8 cellular contexts compared by ENCODE assay signal in the genomic region with DNA sequence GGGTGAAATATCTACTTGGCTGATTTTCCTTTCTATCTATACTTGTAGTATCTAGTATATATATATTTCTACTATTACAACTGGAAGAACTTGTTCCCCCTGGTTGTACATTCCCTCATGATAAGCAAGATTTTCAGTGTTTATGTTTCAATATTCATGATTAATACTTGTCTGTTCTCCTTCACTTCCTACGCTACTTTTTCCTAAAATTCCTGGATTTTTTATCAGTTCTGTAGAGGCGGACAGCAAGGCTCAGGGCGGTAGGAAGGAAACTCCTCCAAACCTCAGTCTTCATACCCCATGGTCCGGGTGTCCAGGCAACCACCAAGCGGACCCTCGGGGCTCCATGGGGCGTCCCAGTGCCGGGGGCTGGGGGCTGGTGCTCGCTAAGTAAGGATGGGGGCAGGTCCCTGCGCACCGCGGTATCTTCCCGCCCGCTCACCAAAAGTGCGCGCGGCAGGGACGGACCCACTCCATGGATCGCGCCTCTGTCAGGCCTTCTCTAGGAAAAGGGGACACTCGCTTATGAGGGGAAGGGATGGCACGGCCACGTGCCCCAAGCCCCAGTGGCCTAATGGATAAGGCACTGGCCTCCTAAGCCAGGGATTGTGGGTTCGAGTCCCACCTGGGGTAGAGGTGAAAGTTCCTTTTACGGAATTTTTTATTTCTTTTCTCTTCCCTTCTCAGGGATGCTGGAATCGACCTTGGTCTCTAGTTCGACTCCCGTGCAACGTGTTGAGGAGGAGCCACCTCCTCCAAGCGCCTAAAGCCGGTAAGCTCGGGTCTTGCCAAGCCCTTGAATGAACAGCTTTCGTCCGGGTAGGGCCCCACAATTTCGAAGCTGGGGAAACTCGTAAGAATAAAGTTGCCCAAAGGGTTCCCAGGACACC. TPM values are rescaled to one million over a fixed set of nuclear protein-coding genes. Genes with fewer than 3 reads are reported as not detected.
A peak's percentile ranks its signal among the peaks of the same experiment; 100 is the strongest.
DNase-seq lines count a peak whose midpoint lies in the region; ATAC-seq and TF ChIP-seq lines count a peak whose summit lies in the region.

No MANE protein-coding gene starts in this region.

- POLR2A ChIA-PET in AG04450 (lab: Yijun Ruan, JAX): interaction anchor here (5.2 kb wide), 1 partner anchor 21 kb away, joined by 30 read pairs; a partner anchor contains a TSS
- POLR2A ChIA-PET in activated CD8-positive, alpha-beta T cell treated with anti-CD3 and anti-CD28 coated beads, Interleukin-2, amount 10 ng/mL, durations not matched to agents 7 days and 5 days (lab: Charles Lee): interaction anchor here (1.2 to 2.2 kb wide), 4 partner anchors 8 to 71 kb away, joined by 3 to 26 read pairs (median 8); a partner anchor contains a TSS

- DNase-seq in AG04450 (ENCODE audit: low read depth, low spot score): peak; percentile 76
- DNase-seq in HL-60 (ENCODE audit: low read depth in 1 of 2, low spot score in 1 of 2): peak; percentile 77 to 93
- DNase-seq in NCI-H82 (lab: John Stamatoyannopoulos, UW): peak; percentile 98
- DNase-seq in activated CD8-positive, alpha-beta T cell treated with anti-CD3 and anti-CD28 coated beads, Interleukin-2, amount 10 ng/mL, durations not matched to agents 7 days and 5 days: peak; percentile 90
- peak; percentile 100 for DNase-seq in ecto neural progenitor cell (ENCODE audit: low spot score)
- peak; percentile 95 to 99 for DNase-seq in lower leg skin (ENCODE audit: low spot score in 2 of 2)
- peak; percentile 99 for DNase-seq in stimulated activated CD4-positive, alpha-beta T cell treated with anti-CD3 and anti-CD28 coated beads, Interleukin-2, amount 100 ng/mL, for 48 hours

- no peak for TF ChIP-seq POLR2A in lower leg skin (IDR thresholded peaks at IDR 0.05)

- peaks cover 52% of the 10 kb centered on the region for H3K4me1 Mint-ChIP-seq in activated CD8-positive, alpha-beta T cell treated with anti-CD3 and anti-CD28 coated beads, Interleukin-2, amount 10 ng/mL, durations not matched to agents 7 days and 5 days (ENCODE audit: low read depth)

- TF ChIP-seq CTCF in AG04450 (IDR thresholded peaks at IDR 0.05; ENCODE audit: low read depth, low read length) (peak; percentile 19; the same call in 1 of the 2 replicates), HL-60 (IDR thresholded peaks at IDR 0.05; ENCODE audit: insufficient read depth, low read length) (no peak), lower leg skin (IDR thresholded peaks at IDR 0.05) (no peak)

- H3K27me3 ChIP-seq in AG04450 (ENCODE audit: control insufficient read depth, insufficient read depth, low read length) (no peaks in the 10 kb centered on the region), HL-60 (ENCODE audit: insufficient read depth, poor library complexity, severe bottlenecking) (no peaks in the 10 kb centered on the region)

- WGBS in lower leg skin, 2 donors: 1 to 7% methylated on average over 31 to 33 of the region's 36 CpGs

- intact Hi-C loops in lower leg skin (cut with DNase I; ENCODE audit: low total_unique reads): no loop called here

- H3K27me3 Mint-ChIP-seq in activated CD8-positive, alpha-beta T cell treated with anti-CD3 and anti-CD28 coated beads, Interleukin-2, amount 10 ng/mL, durations not matched to agents 7 days and 5 days (ENCODE audit: low read depth): peaks cover 4% of the 10 kb centered on the region

- H3K27ac Mint-ChIP-seq in activated CD8-positive, alpha-beta T cell treated with anti-CD3 and anti-CD28 coated beads, Interleukin-2, amount 10 ng/mL, durations not matched to agents 7 days and 5 days: peak overlapping the region; percentile 95

- H3K27ac ChIP-seq in AG04450 (ENCODE audit: low read depth, low read length): peak overlapping the region; percentile 99
- peak overlapping the region; percentile 82 for H3K27ac ChIP-seq in HL-60 (replicated peaks)

- CTCF ChIA-PET in AG04450 (lab: Charles Lee): interaction anchor here (1.1 to 2.6 kb wide), 4 partner anchors 21 to 75 kb away, joined by 3 to 15 read pairs (median 6); a partner anchor contains a TSS
- CTCF ChIA-PET in activated CD8-positive, alpha-beta T cell treated with anti-CD3 and anti-CD28 coated beads, Interleukin-2, amount 10 ng/mL, durations not matched to agents 7 days and 5 days (lab: Charles Lee): interaction anchor here (0.8 to 3.6 kb wide), 7 partner anchors 21 to 138 kb away, joined by 3 to 28 read pairs (median 4); a partner anchor contains a TSS

- peak; percentile 38 for ATAC-seq in GM19328 (IDR thresholded peaks at IDR 0.05; ENCODE audit: unreplicated experiment)
- ATAC-seq in activated CD8-positive, alpha-beta T cell treated with anti-CD3 and anti-CD28 coated beads, Interleukin-2, amount 10 ng/mL, durations not matched to agents 7 days and 5 days: peak; percentile 31

- H3K4me3 ChIP-seq in AG04450 (ENCODE audit: low read depth, low read length) (peak overlapping the region; percentile 71), HL-60 (replicated peaks; ENCODE audit: insufficient read depth, low read length) (peak overlapping the region; percentile 60), lower leg skin (ENCODE audit: low read depth, poor library complexity, severe bottlenecking) (peak overlapping the region; percentile 23)

- peak overlapping the region; percentile 93 for H3K4me3 Mint-ChIP-seq in activated CD8-positive, alpha-beta T cell treated with anti-CD3 and anti-CD28 coated beads, Interleukin-2, amount 10 ng/mL, durations not matched to agents 7 days and 5 days

- peaks cover 4% of the 10 kb centered on the region for H3K9me3 Mint-ChIP-seq in activated CD8-positive, alpha-beta T cell treated with anti-CD3 and anti-CD28 coated beads, Interleukin-2, amount 10 ng/mL, durations not matched to agents 7 days and 5 days (ENCODE audit: insufficient read depth)

- peaks cover 24% of the 10 kb centered on the region for H3K9me3 ChIP-seq in AG04450 (ENCODE audit: control insufficient read depth, insufficient read depth, low read length)

- peaks cover 6% of the 10 kb centered on the region for H3K36me3 Mint-ChIP-seq in activated CD8-positive, alpha-beta T cell treated with anti-CD3 and anti-CD28 coated beads, Interleukin-2, amount 10 ng/mL, durations not matched to agents 7 days and 5 days (ENCODE audit: low read depth)

RNA-seq across cellular contexts. Expression of a gene that starts 13.2 kb away (rescaled TPM):
- 281 and 292 TPM in 2 replicates for polyA plus RNA-seq in AG04450 (2011; rRNA removed)
- polyA minus RNA-seq in AG04450 (2011; rRNA and poly(A)+ RNA removed): 134 and 174 TPM in 2 replicates
- 100 to 1,000 TPM; 232 to 238 TPM for total RNA-seq in activated CD8-positive, alpha-beta T cell treated with anti-CD3 and anti-CD28 coated beads, Interleukin-2, amount 10 ng/mL, durations not matched to agents 7 days and 5 days
- 100 to 1,000 TPM; 212 to 298 (median 249) TPM for total RNA-seq in lower leg skin

RNA-seq across cellular contexts. Expression of a gene that starts 13.4 kb away (rescaled TPM):
- 29.8 and 36.0 TPM in 2 replicates for polyA plus RNA-seq in AG04450 (2011; rRNA removed)
- 24.4 and 28.5 TPM in 2 replicates for polyA minus RNA-seq in AG04450 (2011; rRNA and poly(A)+ RNA removed)
- total RNA-seq in activated CD8-positive, alpha-beta T cell treated with anti-CD3 and anti-CD28 coated beads, Interleukin-2, amount 10 ng/mL, durations not matched to agents 7 days and 5 days: 10 to 100 TPM; 15.6 to 19.4 TPM
- total RNA-seq in lower leg skin: 10 to 100 TPM; 22.5 to 38.3 (median 28.6) TPM

RNA-seq across cellular contexts. Expression of a gene that starts 21.1 kb away (rescaled TPM):
- polyA plus RNA-seq in AG04450 (2011; rRNA removed): 48.5 and 53.7 TPM in 2 replicates
- 14.7 and 16.9 TPM in 2 replicates for polyA minus RNA-seq in AG04450 (2011; rRNA and poly(A)+ RNA removed)
- 10 to 100 TPM; 45.1 to 45.8 TPM for total RNA-seq in activated CD8-positive, alpha-beta T cell treated with anti-CD3 and anti-CD28 coated beads, Interleukin-2, amount 10 ng/mL, durations not matched to agents 7 days and 5 days
- 10 to 100 TPM; 48.6 to 76.4 (median 58.8) TPM for total RNA-seq in lower leg skin

RNA-seq across cellular contexts. Expression of a gene that starts 46.2 kb away (rescaled TPM):
- 8.4 and 11.4 TPM in 2 replicates for polyA plus RNA-seq in AG04450 (2011; rRNA removed)
- polyA minus RNA-seq in AG04450 (2011; rRNA and poly(A)+ RNA removed): 8.4 and 9.2 TPM in 2 replicates
- under 1 TPM; 0.13 to 0.18 TPM for total RNA-seq in activated CD8-positive, alpha-beta T cell treated with anti-CD3 and anti-CD28 coated beads, Interleukin-2, amount 10 ng/mL, durations not matched to agents 7 days and 5 days
- total RNA-seq in lower leg skin: 1 to 10 TPM; 4.5 to 9.8 (median 5.3) TPM

RNA-seq across cellular contexts. Expression of a gene that starts 54.2 kb away (rescaled TPM):
- 2.9 and 3.6 TPM in 2 replicates for polyA plus RNA-seq in AG04450 (2011; rRNA removed)
- polyA minus RNA-seq in AG04450 (2011; rRNA and poly(A)+ RNA removed): 3.6 and 4.4 TPM in 2 replicates
- 1 to 10 TPM; 4.6 to 5.4 TPM for total RNA-seq in activated CD8-positive, alpha-beta T cell treated with anti-CD3 and anti-CD28 coated beads, Interleukin-2, amount 10 ng/mL, durations not matched to agents 7 days and 5 days
- total RNA-seq in lower leg skin: 100 to 1,000 TPM in 1 of 4 donors, 10 to 100 TPM in 3; 41.1 to 101 (median 62.6) TPM

Comparison
In these comparisons a context has a peak if more than half of its experiments do, and no peak if none do; other contexts are left out.
1. Peak in every context shown above with its lines: DNase-seq, ATAC-seq, H3K4me3 ChIP-seq and H3K27ac ChIP-seq.